18 cellular contexts compared by ENCODE assay signal in genomic region chr9:61667559-61668121, GRCh38.
"Had no signal": no experiment of that assay in that cellular context is flagged by ENCODE, and none has a peak within 500 bp of the region (broad histone marks: within the 10 kb centered on the region; RNA-seq: fewer than 3 reads in every experiment).

No MANE protein-coding gene starts in this region.

- H3K9me3 ChIP-seq: body of pancreas, colonic mucosa, left ventricle myocardium inferior, ovary, thyroid gland, uterus had no signal

- H3K27ac ChIP-seq: body of pancreas, colonic mucosa, left ventricle myocardium inferior, ovary, thyroid gland, uterus had no signal

- H3K36me3 ChIP-seq: colonic mucosa, left ventricle myocardium inferior, ovary, thyroid gland, uterus had no signal

- DNase-seq: activated CD4-positive, alpha-beta T cell treated with anti-CD3 and anti-CD28 coated beads, Interleukin-2, amount 10 ng/mL, durations not matched to agents 7 days and 5 days; activated naive CD4-positive, alpha-beta T cell treated with anti-CD3 and anti-CD28 coated beads for 36 hours; activated T-cell treated with anti-CD3 and anti-CD28 coated beads, Interleukin-2, amount 50 U/mL, for 1 hour; body of pancreas; colonic mucosa; foreskin melanocyte; glutamatergic neuron; hypothalamus; left ventricle myocardium inferior; naive thymus-derived CD8-positive, alpha-beta T cell; ovary; stimulated activated naive B cell treated with anti-CD40 and anti-IgM and Interleukin-4, amounts not matched to agents 10 μg/mL and 1 μg/mL and 100 μg/mL, for 72 hours; T1000; thyroid gland had no signal

- H3K27me3 ChIP-seq: body of pancreas, colonic mucosa, ovary, thyroid gland, uterus had no signal

- H3K4me1 ChIP-seq: body of pancreas, colonic mucosa, left ventricle myocardium inferior, thyroid gland, uterus had no signal

- H3K4me3 ChIP-seq: body of pancreas, colonic mucosa, left ventricle myocardium inferior, ovary, thyroid gland, uterus had no signal

- ATAC-seq: activated CD4-positive, CD25-positive, alpha-beta regulatory T cell treated with anti-CD3 and anti-CD28 coated beads, Interleukin-2, amount 50 U/mL, for 24 hours; activated T-helper 17 cell treated with anti-CD3 and anti-CD28 coated beads, Interleukin-2, amount 50 U/mL, for 72 hours; body of pancreas; naive thymus-derived CD8-positive, alpha-beta T cell; sciatic nerve; stimulated activated naive B cell treated with anti-CD40 and anti-IgM and Interleukin-4, amounts not matched to agents 10 μg/mL and 1 μg/mL and 100 μg/mL, for 72 hours had no signal
